Comparison of ENCODE assay signal across 15 cellular contexts in the genomic region with DNA sequence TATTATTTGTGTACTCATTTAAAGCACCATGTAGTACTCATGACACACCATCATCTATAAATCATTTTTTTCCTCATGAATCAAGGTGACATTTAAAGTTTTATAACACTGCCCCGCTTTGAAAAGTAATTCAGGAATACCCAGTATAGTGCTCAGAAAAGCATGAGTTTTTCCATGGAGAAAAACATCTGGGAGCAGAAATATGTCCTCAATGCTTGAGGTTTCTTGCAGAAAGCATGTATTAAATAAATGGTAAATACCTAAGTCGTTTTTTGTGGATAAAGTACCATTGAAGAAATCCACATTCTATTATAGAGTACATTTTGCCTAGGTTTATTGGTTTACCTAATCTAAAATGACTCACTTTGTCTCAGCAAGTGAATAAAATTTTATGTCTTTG.
A peak's percentile ranks its signal among the peaks of the same experiment; 100 is the strongest.
DNase-seq lines count a peak whose midpoint lies in the region; ATAC-seq and TF ChIP-seq lines count a peak whose summit lies in the region.
"Had no signal": no experiment of that assay in that cellular context is flagged by ENCODE, and none has a peak within 500 bp of the region (broad histone marks: within the 10 kb centered on the region; RNA-seq: fewer than 3 reads in every experiment).

No MANE protein-coding gene starts in this region.

- H3K9me3 Mint-ChIP-seq in activated CD4-positive, alpha-beta T cell treated with anti-CD3 and anti-CD28 coated beads, Interleukin-2, amount 10 ng/mL, durations not matched to agents 24 days and 14 days = no peaks in the 10 kb centered on the region
- no peaks in the 10 kb centered on the region for H3K9me3 Mint-ChIP-seq in activated CD4-positive, alpha-beta T cell treated with anti-CD3 and anti-CD28 coated beads for 36 hours (ENCODE audit: low read depth)
- H3K9me3 Mint-ChIP-seq: CD4-positive, alpha-beta T cell had no signal

- no peaks in the 10 kb centered on the region for H3K27me3 Mint-ChIP-seq in activated CD4-positive, alpha-beta T cell treated with anti-CD3 and anti-CD28 coated beads, Interleukin-2, amount 10 ng/mL, durations not matched to agents 24 days and 14 days
- no peaks in the 10 kb centered on the region for H3K27me3 Mint-ChIP-seq in activated CD4-positive, alpha-beta T cell treated with anti-CD3 and anti-CD28 coated beads for 36 hours
- H3K27me3 Mint-ChIP-seq: CD4-positive, alpha-beta T cell had no signal

- in situ Hi-C loops in GM13977 (cut with MboI; ENCODE audit: low pct_unique_long_range_greater_than_20kb, low sequenced_read_pairs, unreplicated experiment) = no loop called here

- intact Hi-C loops in activated CD4-positive, alpha-beta T cell treated with anti-CD3 and anti-CD28 coated beads, Interleukin-2, amount 10 ng/mL, durations not matched to agents 24 days and 14 days (cut with micrococcal nuclease) = loop anchor here (5.0 kb wide), 1 partner anchor 87 kb away; the partner anchor contains the start of gene CENPC
- intact Hi-C loops in activated CD4-positive, alpha-beta T cell treated with anti-CD3 and anti-CD28 coated beads for 36 hours (cut with DNase I, micrococcal nuclease) = no loop called here

- CTCF ChIA-PET in activated CD4-positive, alpha-beta T cell treated with anti-CD3 and anti-CD28 coated beads for 36 hours (lab: Charles Lee) = no interaction called here
- CTCF ChIA-PET in HEK293 (lab: Yijun Ruan, JAX) = no interaction called here

- TF ChIP-seq CTCF in HEK293 (tag by site-specific recombination; IDR thresholded peaks at IDR 0.05) (no peak), VCaP (conservative IDR thresholded peaks at IDR 0.05) (no peak), GM13977 (IDR thresholded peaks at IDR 0.05; ENCODE audit: extremely low read depth, insufficient read depth, missing control alignments) (no peak)

- POLR2A ChIA-PET in activated CD4-positive, alpha-beta T cell treated with anti-CD3 and anti-CD28 coated beads for 36 hours (lab: Charles Lee) = no interaction called here
- POLR2A ChIA-PET in HEK293 (lab: Yijun Ruan, JAX) = no interaction called here

- no peak overlapping the region for H3K27ac ChIP-seq in HEK293 (ENCODE audit: extremely low read depth, low read depth, low read length)
- H3K27ac ChIP-seq in VCaP = peak overlapping the region; percentile 2; the same call in 1 of the 2 replicates
- H3K27ac ChIP-seq in substantia nigra (ENCODE audit: low read depth, low read length, poor library complexity, severe bottlenecking) = no peak overlapping the region

- no peak for DNase-seq in activated CD4-positive, alpha-beta T cell treated with anti-CD3 and anti-CD28 coated beads, Interleukin-2, amount 10 ng/mL, durations not matched to agents 24 days and 14 days
- DNase-seq in activated CD4-positive, alpha-beta T cell treated with anti-CD3 and anti-CD28 coated beads for 36 hours = no peak
- peak; percentile 19 for DNase-seq in renal cortical epithelial cell (ENCODE audit: low read depth)
- DNase-seq in GM13977 (ENCODE audit: low spot score) = no peak
- no peak for DNase-seq in substantia nigra (lab: John Stamatoyannopoulos, UW)
- DNase-seq: ACHN; C1 segment of cervical spinal cord; Calu3; CD4-positive, alpha-beta T cell; DMS 273 treated with DMSO at 0.1 percent for 48 hours; H7 had no signal

- H3K4me3 ChIP-seq in HEK293 (ENCODE audit: low read depth, low read length) = no peak overlapping the region
- H3K4me3 ChIP-seq: GM23338 had no signal

- no peak for ATAC-seq in activated CD4-positive, alpha-beta T cell treated with anti-CD3 and anti-CD28 coated beads for 36 hours
- ATAC-seq: GM23338, HepG2 had no signal

- H3K9me3 ChIP-seq in HEK293 (ENCODE audit: control insufficient read depth, insufficient read depth, low read depth, low read length) = no peaks in the 10 kb centered on the region

- H3K36me3 Mint-ChIP-seq in activated CD4-positive, alpha-beta T cell treated with anti-CD3 and anti-CD28 coated beads, Interleukin-2, amount 10 ng/mL, durations not matched to agents 24 days and 14 days (ENCODE audit: low read depth) = peaks cover 60% of the 10 kb centered on the region
- peaks cover 43% of the 10 kb centered on the region for H3K36me3 Mint-ChIP-seq in activated CD4-positive, alpha-beta T cell treated with anti-CD3 and anti-CD28 coated beads for 36 hours (ENCODE audit: low read depth)

- peak overlapping the region; percentile 55 for H3K4me3 Mint-ChIP-seq in activated CD4-positive, alpha-beta T cell treated with anti-CD3 and anti-CD28 coated beads, Interleukin-2, amount 10 ng/mL, durations not matched to agents 24 days and 14 days
- no peak overlapping the region for H3K4me3 Mint-ChIP-seq in activated CD4-positive, alpha-beta T cell treated with anti-CD3 and anti-CD28 coated beads for 36 hours
- H3K4me3 Mint-ChIP-seq: CD4-positive, alpha-beta T cell; GM23338 had no signal

- peaks cover 14 to 59% of the 10 kb centered on the region in 2 experiments for H3K36me3 ChIP-seq in HEK293 (ENCODE audit: control insufficient read depth in 2 of 2, insufficient read depth in 1 of 2, low read length in 2 of 2)

- no peak overlapping the region for H3K27ac Mint-ChIP-seq in activated CD4-positive, alpha-beta T cell treated with anti-CD3 and anti-CD28 coated beads, Interleukin-2, amount 10 ng/mL, durations not matched to agents 24 days and 14 days
- H3K27ac Mint-ChIP-seq in activated CD4-positive, alpha-beta T cell treated with anti-CD3 and anti-CD28 coated beads for 36 hours = no peak overlapping the region
- H3K27ac Mint-ChIP-seq: CD4-positive, alpha-beta T cell; GM23338 had no signal

- H3K4me1 ChIP-seq in HEK293 (ENCODE audit: control insufficient read depth, insufficient read depth, low read length) = no peaks in the 10 kb centered on the region

- peaks cover 17% of the 10 kb centered on the region for H3K4me1 Mint-ChIP-seq in activated CD4-positive, alpha-beta T cell treated with anti-CD3 and anti-CD28 coated beads, Interleukin-2, amount 10 ng/mL, durations not matched to agents 24 days and 14 days
- peaks cover 3% of the 10 kb centered on the region for H3K4me1 Mint-ChIP-seq in activated CD4-positive, alpha-beta T cell treated with anti-CD3 and anti-CD28 coated beads for 36 hours
- H3K4me1 Mint-ChIP-seq: GM23338 had no signal

TF ChIP-seq in HEK293, 187 proteins besides CTCF, POLR2A, EP300 and RAD21:
- no peak for TF ChIP-seq ZNF311 (tag by site-specific recombination; IDR thresholded peaks at IDR 0.05; ENCODE audit: borderline replicate concordance)
- TF ChIP-seq PRDM6 (tag by site-specific recombination; IDR thresholded peaks at IDR 0.05) = peak; percentile 36; the same call in 1 of the 2 replicates
